8 cellular contexts compared by ENCODE assay signal in the genomic region with DNA sequence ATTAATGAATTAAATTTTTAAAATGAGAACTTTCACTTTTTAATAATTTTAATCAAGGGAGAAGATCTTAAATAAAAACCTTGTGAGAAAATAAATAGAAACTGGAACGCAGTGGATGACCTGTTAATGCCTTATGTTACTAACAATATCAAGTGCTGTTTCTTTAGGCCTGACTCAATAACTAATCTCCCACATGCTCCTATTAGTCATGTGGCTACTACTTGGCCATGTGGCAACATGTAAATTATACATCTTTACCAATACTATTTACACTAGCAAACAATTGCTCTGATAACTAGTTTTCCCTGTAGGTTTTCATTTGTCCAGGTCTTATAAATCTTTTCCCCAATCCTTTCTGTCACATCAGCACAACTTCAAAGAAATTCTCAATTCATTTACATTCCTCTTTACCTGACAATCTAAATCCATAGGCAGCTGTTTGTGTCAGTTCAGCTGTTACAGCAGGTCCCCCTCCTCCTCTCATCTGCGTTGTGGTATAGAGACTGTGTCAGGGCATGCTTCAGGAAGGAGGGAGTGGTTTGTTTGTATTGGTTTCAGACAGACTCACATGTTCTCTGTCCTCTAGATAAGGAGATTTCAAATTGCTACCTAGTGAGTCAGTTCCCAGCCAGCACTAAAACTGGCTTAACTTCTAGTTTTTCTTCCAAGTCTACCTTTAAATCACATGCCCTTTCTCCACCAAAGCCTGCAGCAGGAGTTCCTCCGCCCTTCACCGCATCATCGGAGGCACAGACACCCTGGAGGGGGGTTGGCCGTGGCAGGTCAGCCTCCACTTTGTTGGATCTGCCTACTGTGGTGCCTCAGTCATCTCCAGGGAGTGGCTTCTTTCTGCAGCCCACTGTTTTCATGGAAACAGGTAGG. TPM values are rescaled to one million over a fixed set of nuclear protein-coding genes. Genes with fewer than 3 reads are reported as not detected.
A peak's percentile ranks its signal among the peaks of the same experiment; 100 is the strongest.
DNase-seq lines count a peak whose midpoint lies in the region; ATAC-seq and TF ChIP-seq lines count a peak whose summit lies in the region.

No MANE protein-coding gene starts in this region.

- no peak overlapping the region for H3K27ac Mint-ChIP-seq in nephron progenitor cell

- TF ChIP-seq CTCF in nephron progenitor cell (IDR thresholded peaks at IDR 0.05): no peak

- no peaks in the 10 kb centered on the region for H3K36me3 Mint-ChIP-seq in nephron progenitor cell (ENCODE audit: low read depth)

- peak; percentile 77 for DNase-seq in AG08396 (ENCODE audit: low spot score)
- peak; percentile 85 for DNase-seq in RPMI7951 (ENCODE audit: low read depth)
- DNase-seq in central memory CD4-positive, alpha-beta T cell: peak; percentile 65
- no peak for DNase-seq in nephron progenitor cell
- DNase-seq in NCI-H774 (lab: John Stamatoyannopoulos, UW): no peak
- DNase-seq in pons (ENCODE audit: low spot score): no peak

- peaks cover 17% of the 10 kb centered on the region for H3K4me1 Mint-ChIP-seq in nephron progenitor cell

- peaks cover 16% of the 10 kb centered on the region for H3K9me3 Mint-ChIP-seq in nephron progenitor cell

- H3K4me3 Mint-ChIP-seq in nephron progenitor cell: peak overlapping the region; percentile 11

- peak; percentile 91 for ATAC-seq in GM18870 (IDR thresholded peaks at IDR 0.05; ENCODE audit: unreplicated experiment)
- ATAC-seq in HG03439 (IDR thresholded peaks at IDR 0.05; ENCODE audit: unreplicated experiment): peak; percentile 83

- peaks cover 4% of the 10 kb centered on the region for H3K27me3 Mint-ChIP-seq in nephron progenitor cell (ENCODE audit: low read depth, poor library complexity)

RNA-seq across cellular contexts. Expression of a gene that starts 11.3 kb away (rescaled TPM):
- total RNA-seq in RPMI7951 (2014; rRNA removed; shearing (Covaris generic)): 6.4 and 7.4 TPM in 2 replicates

RNA-seq across cellular contexts. Expression of a gene that starts 40.3 kb away (rescaled TPM):
- total RNA-seq in RPMI7951 (2014; rRNA removed; shearing (Covaris generic)): not detected in 2 replicates

RNA-seq across cellular contexts. Expression of a gene that starts 58.2 kb away (rescaled TPM):
- total RNA-seq in RPMI7951 (2014; rRNA removed; shearing (Covaris generic)): not detected in 2 replicates

Comparison
In these comparisons a context has a peak if more than half of its experiments do, and no peak if none do; other contexts are left out.
1. DNase-seq: peak in AG08396 (single experiment), RPMI7951 (single experiment) and central memory CD4-positive, alpha-beta T cell (single experiment); none in nephron progenitor cell (single experiment), NCI-H774 (single experiment) and pons (single experiment).